ENCODE assay signal across 1 cellular context in the genomic region with DNA sequence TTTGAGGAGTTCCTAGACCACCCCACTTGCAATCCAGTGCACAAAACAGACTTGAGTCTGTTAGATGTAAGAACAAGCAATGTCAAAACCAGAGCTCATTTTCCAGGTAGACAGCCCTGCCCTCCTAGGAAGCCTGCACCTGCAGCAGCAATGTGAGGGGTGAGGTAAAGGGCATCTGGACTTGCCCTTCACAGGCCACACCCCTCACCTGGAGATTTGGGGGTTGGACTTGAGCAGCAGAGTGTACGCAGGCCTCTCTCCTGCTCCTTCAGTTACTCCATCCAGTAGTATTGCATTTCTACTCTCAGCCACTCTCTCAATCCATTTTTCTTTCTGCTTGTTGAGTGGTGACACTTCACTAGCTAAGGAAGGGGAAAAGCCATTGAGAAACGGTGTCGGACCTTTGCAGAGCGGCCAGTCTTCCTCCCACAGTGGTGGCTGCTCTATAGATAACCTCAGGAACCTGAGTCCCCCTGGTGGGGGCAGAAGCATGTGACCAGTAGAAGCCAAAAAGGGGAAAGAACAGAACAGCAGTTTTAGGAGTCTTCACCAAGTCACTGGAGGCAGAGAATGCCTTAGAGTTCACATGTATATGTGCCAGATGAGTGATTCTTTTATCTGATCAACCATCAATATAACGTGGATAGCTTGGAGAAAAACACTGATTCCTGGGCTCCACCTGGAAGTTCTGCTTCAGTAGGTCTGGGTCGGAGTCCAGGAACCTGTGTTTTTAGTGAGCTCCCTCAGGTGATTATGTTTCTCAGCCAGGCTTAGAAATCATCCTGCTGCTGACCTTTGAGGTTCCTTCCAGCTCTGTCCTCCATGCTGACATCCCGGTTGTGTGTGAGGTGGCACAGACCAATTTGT.
TF ChIP-seq lines count a peak whose summit lies in the region.

No MANE protein-coding gene starts in this region.

TF ChIP-seq in A549, 52 proteins besides CTCF, POLR2A, EP300 and RAD21 (continued from another document):
- TF ChIP-seq, protein P1, sequence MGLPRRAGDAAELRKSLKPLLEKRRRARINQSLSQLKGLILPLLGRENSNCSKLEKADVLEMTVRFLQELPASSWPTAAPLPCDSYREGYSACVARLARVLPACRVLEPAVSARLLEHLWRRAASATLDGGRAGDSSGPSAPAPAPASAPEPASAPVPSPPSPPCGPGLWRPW (IDR thresholded peaks at IDR 0.05), result no peak
- TF ChIP-seq BCL3 (IDR thresholded peaks at IDR 0.05), result no peak
- TF ChIP-seq MAFK (IDR thresholded peaks at IDR 0.05; ENCODE audit: partially characterized antibody), result no peak
- TF ChIP-seq E2F6 (IDR thresholded peaks at IDR 0.05; ENCODE audit: borderline replicate concordance, low read depth), result no peak
- TF ChIP-seq HEYL (CRISPR knock-in tag; IDR thresholded peaks at IDR 0.05), result no peak
- no peak for TF ChIP-seq CHD4 (IDR thresholded peaks at IDR 0.05; ENCODE audit: borderline replicate concordance)
- no peak for TF ChIP-seq HMGXB4 (CRISPR knock-in tag; IDR thresholded peaks at IDR 0.05; ENCODE audit: borderline replicate concordance)
- no peak for TF ChIP-seq USF2 (IDR thresholded peaks at IDR 0.05)
- no peak for TF ChIP-seq SMC3 (IDR thresholded peaks at IDR 0.05)
